In genomic region chr15:35921051-35921450, GRCh38 we compare ENCODE assay signal across 20 cellular contexts.
"Had no signal": no experiment of that assay in that cellular context is flagged by ENCODE, and none has a peak within 500 bp of the region (broad histone marks: within the 10 kb centered on the region; RNA-seq: fewer than 3 reads in every experiment).

No MANE protein-coding gene starts in this region.

- H3K4me1 ChIP-seq: colonic mucosa, esophagus muscularis mucosa, gastrocnemius medialis, heart right ventricle, left lung, lower lobe of right lung had no signal

- H3K36me3 ChIP-seq: colonic mucosa, esophagus muscularis mucosa, gastrocnemius medialis, heart right ventricle, left lung, lower lobe of right lung had no signal

- H3K4me3 Mint-ChIP-seq: dendritic cell treated with granulocyte-macrophage colony-stimulating factor and Interleukin-4, amounts not matched to agents 40 ng/mL and 50 ng/mL, for 4 days; effector memory CD8-positive, alpha-beta T cell; endodermal cell had no signal

- H3K9me3 ChIP-seq: colonic mucosa, esophagus muscularis mucosa, gastrocnemius medialis, heart right ventricle, lower lobe of right lung had no signal

- H3K4me3 ChIP-seq: colonic mucosa, esophagus muscularis mucosa, gastrocnemius medialis, heart right ventricle, left lung, lower lobe of right lung had no signal

- H3K27me3 Mint-ChIP-seq: dendritic cell treated with granulocyte-macrophage colony-stimulating factor and Interleukin-4, amounts not matched to agents 40 ng/mL and 50 ng/mL, for 4 days; effector memory CD8-positive, alpha-beta T cell had no signal

- DNase-seq: cerebellar nuclear complex; colonic mucosa; cortex of kidney; effector CD8-positive, alpha-beta T cell; effector memory CD8-positive, alpha-beta T cell; endodermal cell; foreskin keratinocyte; gastrocnemius medialis; glutamatergic neuron; head of caudate nucleus; heart right ventricle; hippocampal formation; left cardiac atrium; left lung; left ventricle myocardium superior; lower lobe of right lung; mesenchymal stem cell; midbrain had no signal

- H3K9me3 Mint-ChIP-seq: endodermal cell had no signal

- H3K27me3 ChIP-seq: colonic mucosa, esophagus muscularis mucosa, foreskin keratinocyte, gastrocnemius medialis, heart right ventricle, left lung had no signal

- H3K27ac Mint-ChIP-seq: dendritic cell treated with granulocyte-macrophage colony-stimulating factor and Interleukin-4, amounts not matched to agents 40 ng/mL and 50 ng/mL, for 4 days; effector memory CD8-positive, alpha-beta T cell; endodermal cell had no signal

- H3K27ac ChIP-seq: colonic mucosa, esophagus muscularis mucosa, foreskin keratinocyte, gastrocnemius medialis, heart right ventricle, left lung, lower lobe of right lung had no signal

- ATAC-seq: effector memory CD8-positive, alpha-beta T cell; foreskin keratinocyte; gastrocnemius medialis; heart right ventricle; left cardiac atrium; left lung; left ventricle myocardium superior; lower lobe of right lung had no signal
